ENCODE assay signal across 1 cellular context in genomic region chr10:96619803-96620773, GRCh38.
TF ChIP-seq lines count a peak whose summit lies in the region.

No MANE protein-coding gene starts in this region.

TF ChIP-seq in WTC11, 78 proteins besides CTCF, POLR2A, EP300 and RAD21 (continued from another document):
- TF ChIP-seq ATF2 (CRISPR knock-in tag; IDR thresholded peaks at IDR 0.05; ENCODE audit: borderline replicate concordance, low read depth) = no peak
- TF ChIP-seq ZNF425 (CRISPR knock-in tag; conservative IDR thresholded peaks at IDR 0.05) = no peak
- no peak for TF ChIP-seq ZNF423 (CRISPR knock-in tag; IDR thresholded peaks at IDR 0.05)
- no peak for TF ChIP-seq ZNF532 (CRISPR knock-in tag; IDR thresholded peaks at IDR 0.05; ENCODE audit: borderline replicate concordance)
- no peak for TF ChIP-seq OVOL2 (CRISPR knock-in tag; IDR thresholded peaks at IDR 0.05; ENCODE audit: borderline replicate concordance)
- no peak for TF ChIP-seq PRRX2 (CRISPR knock-in tag; IDR thresholded peaks at IDR 0.05)
